Comparison of ENCODE assay signal across 6 cellular contexts in genomic region chr22:50206599-50206998, GRCh38. TPM values are rescaled to one million over a fixed set of nuclear protein-coding genes. Genes with fewer than 3 reads are reported as not detected.
A peak's percentile ranks its signal among the peaks of the same experiment; 100 is the strongest.
DNase-seq lines count a peak whose midpoint lies in the region; ATAC-seq and TF ChIP-seq lines count a peak whose summit lies in the region.

No MANE protein-coding gene starts in this region.

- TF ChIP-seq EP300 in gastroesophageal sphincter (IDR thresholded peaks at IDR 0.05) = no peak

- intact Hi-C loops in A673 (cut with micrococcal nuclease; ENCODE audit: unreplicated experiment) (loop anchor here (5.0 kb wide), 1 partner anchor 274 kb away; no protein-coding TSS in a partner anchor), left colon (cut with DNase I, micrococcal nuclease) (loop anchor here in 1 of 2 donors (5.0 kb wide), 1 partner anchor 59 kb away; no protein-coding TSS in a partner anchor)
- intact Hi-C loops in CD4-positive, alpha-beta memory T cell (cut with micrococcal nuclease) = no loop called here

- TF ChIP-seq CTCF in A673 (conservative IDR thresholded peaks at IDR 0.05; ENCODE audit: low read depth, low read length) = peak; percentile 54
- peak in 3 of 4 experiments; percentile 17 to 48 (median 36) for TF ChIP-seq CTCF in gastroesophageal sphincter (IDR thresholded peaks at IDR 0.05)

- H3K4me3 ChIP-seq in A673 (ENCODE audit: low read depth, low read length, poor library complexity, severe bottlenecking) (no peak overlapping the region), gastroesophageal sphincter (no peak overlapping the region)
- no peak overlapping the region for H3K4me3 ChIP-seq in CD4-positive, alpha-beta memory T cell (ENCODE audit: low read length in 2 of 2)

- in situ Hi-C loops in KBM-7 (cut with MboI; ENCODE audit: low pct_unique_long_range_greater_than_20kb, low sequenced_read_pairs) = loop anchor here (10.0 kb wide), 2 partner anchors 52 to 272 kb away; no protein-coding TSS in a partner anchor

- H3K4me3 Mint-ChIP-seq in CD4-positive, alpha-beta memory T cell = no peak overlapping the region

- peak; percentile 52 for DNase-seq in A673 (ENCODE audit: low spot score)
- peak; percentile 52 for DNase-seq in KBM-7
- no peak for DNase-seq in left colon
- no peak for DNase-seq in CD4-positive, alpha-beta memory T cell

- BruUV-seq in A673 (replicated peaks; lab: Mats Ljungman, UMichigan) = no TSS peak

- peak overlapping the region in 1 of 7 donors; percentile 78 for H3K27ac Mint-ChIP-seq in CD4-positive, alpha-beta memory T cell

- H3K27me3 ChIP-seq in A673 (replicated peaks; ENCODE audit: insufficient read depth, low read depth, low read length, poor library complexity) = no peaks in the 10 kb centered on the region
- no peaks in the 10 kb centered on the region for H3K27me3 ChIP-seq in gastroesophageal sphincter
- H3K27me3 ChIP-seq in CD4-positive, alpha-beta memory T cell (ENCODE audit: insufficient read depth, low read length) = no peaks in the 10 kb centered on the region

- H3K9me3 ChIP-seq in A673 (ENCODE audit: low read depth, low read length, poor library complexity, severe bottlenecking) (peaks cover 5% of the 10 kb centered on the region), gastroesophageal sphincter (no peaks in the 10 kb centered on the region)
- H3K9me3 ChIP-seq in CD4-positive, alpha-beta memory T cell (ENCODE audit: control insufficient read depth in 1 of 2, low read length in 2 of 2) = no peaks in the 10 kb centered on the region

- H3K27me3 Mint-ChIP-seq in CD4-positive, alpha-beta memory T cell = no peaks in the 10 kb centered on the region

- H3K4me1 ChIP-seq in A673 (ENCODE audit: insufficient read depth, low read length, poor library complexity, severe bottlenecking) (peaks cover 8% of the 10 kb centered on the region), gastroesophageal sphincter (peaks cover 0 to 70% (median 8%) of the 10 kb centered on the region in 3 donors)
- peaks cover 20% of the 10 kb centered on the region for H3K4me1 ChIP-seq in CD4-positive, alpha-beta memory T cell (ENCODE audit: insufficient read depth, low read length)

- peaks cover 16 to 32% (median 30%) of the 10 kb centered on the region in 4 donors for H3K4me1 Mint-ChIP-seq in CD4-positive, alpha-beta memory T cell

- H3K27ac ChIP-seq in A673 (ENCODE audit: low read depth, low read length, poor library complexity, severe bottlenecking) = no peak overlapping the region
- no peak overlapping the region for H3K27ac ChIP-seq in gastroesophageal sphincter
- H3K27ac ChIP-seq in CD4-positive, alpha-beta memory T cell (ENCODE audit: low read depth, low read length) = no peak overlapping the region

- peaks cover 38% of the 10 kb centered on the region for H3K36me3 ChIP-seq in A673 (ENCODE audit: insufficient read depth, low read length, poor library complexity, severe bottlenecking)
- peaks cover 0 to 76% of the 10 kb centered on the region in 2 donors for H3K36me3 ChIP-seq in gastroesophageal sphincter
- H3K36me3 ChIP-seq in CD4-positive, alpha-beta memory T cell (ENCODE audit: insufficient read depth, low read length) = peaks cover 19% of the 10 kb centered on the region

- POLR2A ChIA-PET in A673 (lab: Charles Lee; ENCODE audit: low non-redundant PET) = no interaction called here
- POLR2A ChIA-PET in CD4-positive, alpha-beta memory T cell (lab: Charles Lee; ENCODE audit: partially characterized antibody) = interaction anchor here (1.5 to 3.7 kb wide), 2 partner anchors 10 to 15 kb away, joined by 3 to 19 read pairs; no protein-coding TSS in a partner anchor

- ATAC-seq in gastroesophageal sphincter (peak; percentile 57), left colon (no peak), GM19467 (IDR thresholded peaks at IDR 0.05; ENCODE audit: unreplicated experiment) (no peak)

- no CpG with 5 or more reads among the region's 10 CpGs for WGBS in gastroesophageal sphincter (ENCODE audit: low coverage in 1 of 2), 2 donors

- H3K36me3 Mint-ChIP-seq in CD4-positive, alpha-beta memory T cell = peaks cover 22 to 37% of the 10 kb centered on the region in 2 donors

- H3K9me3 Mint-ChIP-seq in CD4-positive, alpha-beta memory T cell = peaks cover 0 to 4% (median 0%) of the 10 kb centered on the region in 8 donors

- CTCF ChIA-PET in A673 (lab: Charles Lee) = no interaction called here
- CTCF ChIA-PET in CD4-positive, alpha-beta memory T cell (lab: Charles Lee; ENCODE audit: partially characterized antibody) = interaction anchor here (0.6 to 2.6 kb wide), 2 partner anchors 30 to 58 kb away, joined by 3 to 15 read pairs; no protein-coding TSS in a partner anchor

- TF ChIP-seq POLR2A in gastroesophageal sphincter (IDR thresholded peaks at IDR 0.05) = no peak

RNA-seq across cellular contexts. Expression of gene SELENOO, which starts 5.8 kb away (rescaled TPM):
- total RNA-seq in A673 (2021) = 39.2 and 41.3 TPM in 2 replicates
- total RNA-seq in gastroesophageal sphincter = 10 to 100 TPM; 19.9 to 42.6 (median 27.3) TPM
- 10 to 100 TPM; 21.9 to 29.6 TPM for total RNA-seq in left colon
- total RNA-seq in CD4-positive, alpha-beta memory T cell = 10 to 100 TPM; 33.8 to 34.8 TPM
- 1 to 10 TPM; 2.0 to 6.6 TPM for polyA plus RNA-seq in CD4-positive, alpha-beta memory T cell

RNA-seq across cellular contexts. Expression of gene TRABD, which starts 20.9 kb away (rescaled TPM):
- total RNA-seq in A673 (2021) = 63.9 and 68.2 TPM in 2 replicates
- total RNA-seq in gastroesophageal sphincter = 10 to 100 TPM; 15.7 to 22.0 (median 19.0) TPM
- 10 to 100 TPM; 46.4 to 63.5 TPM for total RNA-seq in left colon
- total RNA-seq in CD4-positive, alpha-beta memory T cell = 100 to 1,000 TPM; 124 to 126 TPM
- polyA plus RNA-seq in CD4-positive, alpha-beta memory T cell = 10 to 100 TPM; 51.5 to 61.4 TPM

RNA-seq across cellular contexts. Expression of gene PANX2, which starts 36.1 kb away (rescaled TPM):
- total RNA-seq in A673 (2021) = 7.6 and 9.1 TPM in 2 replicates
- under 1 TPM in 2 of 4 donors, not detected in 2; 0.13 to 0.46 TPM for total RNA-seq in gastroesophageal sphincter
- total RNA-seq in left colon = under 1 TPM; 0.09 to 0.14 TPM
- total RNA-seq in CD4-positive, alpha-beta memory T cell = not detected
- not detected for polyA plus RNA-seq in CD4-positive, alpha-beta memory T cell

RNA-seq across cellular contexts. Expression of gene TUBGCP6, which starts 38.2 kb away (rescaled TPM):
- total RNA-seq in A673 (2021) (31.0 and 33.1 TPM in 2 replicates), gastroesophageal sphincter (10 to 100 TPM; 26.1 to 48.3 (median 37.4) TPM), left colon (10 to 100 TPM; 26.3 to 31.6 TPM)
- 100 to 1,000 TPM; 132 to 133 TPM for total RNA-seq in CD4-positive, alpha-beta memory T cell
- 10 to 100 TPM; 16.5 to 20.5 TPM for polyA plus RNA-seq in CD4-positive, alpha-beta memory T cell

RNA-seq across cellular contexts. Expression of gene HDAC10, which starts 44.5 kb away (rescaled TPM):
- 38.6 and 42.8 TPM in 2 replicates for total RNA-seq in A673 (2021)
- 10 to 100 TPM in 3 of 4 donors, 1 to 10 TPM in 1; 9.4 to 24.7 (median 12.5) TPM for total RNA-seq in gastroesophageal sphincter
- total RNA-seq in left colon = 10 to 100 TPM; 48.3 to 49.2 TPM
- total RNA-seq in CD4-positive, alpha-beta memory T cell = 100 to 1,000 TPM; 141 to 151 TPM
- 1 to 10 TPM; 3.8 to 6.8 TPM for polyA plus RNA-seq in CD4-positive, alpha-beta memory T cell

Comparison
In these comparisons a context has a peak if more than half of its experiments do, and no peak if none do; other contexts are left out.
1. DNase-seq: peak in A673 (single experiment) and KBM-7 (single experiment); none in left colon (0 of 2) and CD4-positive, alpha-beta memory T cell (0 of 5).